ENCODE assay signal across 8 cellular contexts in genomic region chr15:69760890-69761568, GRCh38.
A peak's percentile ranks its signal among the peaks of the same experiment; 100 is the strongest.
DNase-seq lines count a peak whose midpoint lies in the region; ATAC-seq and TF ChIP-seq lines count a peak whose summit lies in the region.

No MANE protein-coding gene starts in this region.

- H3K4me3 ChIP-seq in RWPE2 (ENCODE audit: severe bottlenecking) = no peak overlapping the region

- no peak for TF ChIP-seq CTCF in RWPE2 (IDR thresholded peaks at IDR 0.05; ENCODE audit: poor library complexity, severe bottlenecking)

- peak overlapping the region; percentile 36 for H3K27ac ChIP-seq in RWPE2 (ENCODE audit: poor library complexity, severe bottlenecking)

- intact Hi-C loops in Right ventricle myocardium inferior (cut with DNase I) = no loop called here

- peak; percentile 58 for ATAC-seq in HG02885 (IDR thresholded peaks at IDR 0.05; ENCODE audit: poor library complexity, unreplicated experiment)
- peak; percentile 96 for ATAC-seq in RWPE2 (ENCODE audit: low read depth)
- peak; percentile 68 for ATAC-seq in Right ventricle myocardium inferior
- no peak for ATAC-seq in GM19455 (IDR thresholded peaks at IDR 0.05; ENCODE audit: unreplicated experiment)

- H3K9me3 ChIP-seq in RWPE2 (ENCODE audit: severe bottlenecking) = no peaks in the 10 kb centered on the region

- no peaks in the 10 kb centered on the region for H3K36me3 ChIP-seq in RWPE2 (ENCODE audit: low read depth)

- no peaks in the 10 kb centered on the region for H3K27me3 ChIP-seq in RWPE2 (ENCODE audit: insufficient read depth, poor library complexity, severe bottlenecking)

- DNase-seq in EH (ENCODE audit: low read depth) (peak; percentile 99), RWPE2 (ENCODE audit: low spot score) (peak; percentile 94), Right ventricle myocardium inferior (ENCODE audit: missing footprints) (peak; percentile 85), DMS79 (lab: John Stamatoyannopoulos, UW) (no peak)
- peak; percentile 71 for DNase-seq in activated T-helper 9 cell treated with anti-CD3 and anti-CD28 coated beads, Interleukin-2, amount 50 U/mL, for 16 hours (ENCODE audit: low read depth)
- DNase-seq in stimulated activated CD4-positive, alpha-beta T cell treated with anti-CD3 and anti-CD28 coated beads, Interleukin-12 subunit alpha, Interleukin-12 subunit beta, amount 100 ng/mL, for 48 hours (ENCODE audit: low read depth in 2 of 3, low spot score in 1 of 3) = peak; percentile 71 to 84 (median 79)

- peaks cover 22% of the 10 kb centered on the region for H3K4me1 ChIP-seq in RWPE2 (ENCODE audit: insufficient read depth, poor library complexity, severe bottlenecking)
